8 cellular contexts compared by ENCODE assay signal in the genomic region with DNA sequence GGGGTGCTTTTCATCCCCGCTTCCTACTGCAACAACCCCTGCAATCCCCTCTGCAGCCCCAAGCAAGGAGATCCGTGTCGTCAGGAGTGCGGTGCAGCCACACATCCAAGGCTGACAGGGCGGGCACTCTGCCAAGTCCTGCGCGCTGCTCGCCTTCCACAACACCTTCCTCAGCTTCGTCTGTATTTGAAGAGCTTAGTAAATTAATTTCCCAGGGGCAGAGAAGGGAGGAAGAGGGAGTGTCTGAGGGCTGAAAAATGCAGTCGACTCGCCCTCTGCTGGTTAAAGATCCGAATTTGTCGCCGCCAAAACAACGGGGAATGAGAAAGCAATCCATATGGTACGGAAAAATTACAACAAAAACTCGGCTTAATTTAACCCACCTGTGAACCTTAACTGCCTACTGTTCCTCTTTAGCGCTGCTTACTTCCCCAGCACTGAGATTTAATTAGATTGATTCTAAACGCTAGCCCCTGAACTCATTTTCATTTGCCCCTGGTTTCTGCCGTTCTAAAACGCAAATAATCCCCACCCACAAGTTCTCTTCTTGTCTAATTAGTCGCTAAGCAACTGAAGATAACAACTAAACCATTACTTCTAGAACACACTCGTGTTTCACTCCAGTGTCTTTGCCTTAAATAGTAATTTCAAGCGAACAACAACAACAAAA. TPM values are rescaled to one million over a fixed set of nuclear protein-coding genes. Genes with fewer than 3 reads are reported as not detected.
DNase-seq lines count a peak whose midpoint lies in the region; ATAC-seq and TF ChIP-seq lines count a peak whose summit lies in the region.

No MANE protein-coding gene starts in this region.

- H3K9me3 Mint-ChIP-seq in neural crest cell: no peaks in the 10 kb centered on the region
- peaks cover 0 to 6% (median 3%) of the 10 kb centered on the region in 8 donors for H3K9me3 Mint-ChIP-seq in CD4-positive, alpha-beta memory T cell

- H3K36me3 Mint-ChIP-seq in neural crest cell (ENCODE audit: low read depth): no peaks in the 10 kb centered on the region
- no peaks in the 10 kb centered on the region for H3K36me3 Mint-ChIP-seq in CD4-positive, alpha-beta memory T cell

- no peaks in the 10 kb centered on the region for H3K9me3 ChIP-seq in HUES48 (ENCODE audit: control insufficient read depth, insufficient read depth, low read length)
- no peaks in the 10 kb centered on the region for H3K9me3 ChIP-seq in CD4-positive, alpha-beta memory T cell (ENCODE audit: control insufficient read depth in 1 of 2, low read length in 2 of 2)

- ATAC-seq in GM19328 (IDR thresholded peaks at IDR 0.05; ENCODE audit: unreplicated experiment): no peak

- TF ChIP-seq CTCF in epithelial cell of proximal tubule (conservative IDR thresholded peaks at IDR 0.05; ENCODE audit: low read depth, low read length): peak; percentile 64
- TF ChIP-seq CTCF in neural crest cell (conservative IDR thresholded peaks at IDR 0.05): peak; percentile 90

- 0 out of 2 replicates have a peak, but pooled peaks cover 2% of the 10 kb centered on the region for H3K27me3 ChIP-seq in HUES48 (ENCODE audit: control insufficient read depth, insufficient read depth, low read length)
- no peaks in the 10 kb centered on the region for H3K27me3 ChIP-seq in CD4-positive, alpha-beta memory T cell (ENCODE audit: insufficient read depth, low read length)

- DNase-seq in NCI-H774 (lab: John Stamatoyannopoulos, UW): peak; percentile 88
- peak; percentile 26 for DNase-seq in epithelial cell of proximal tubule (ENCODE audit: low read depth)
- peak; percentile 61 for DNase-seq in neural crest cell (ENCODE audit: low read depth, low spot score)
- no peak for DNase-seq in ureter (ENCODE audit: low spot score)
- DNase-seq in CD4-positive, alpha-beta memory T cell: no peak
- DNase-seq in T1000 (lab: John Stamatoyannopoulos, UW): no peak

- POLR2A ChIA-PET in CD4-positive, alpha-beta memory T cell (lab: Charles Lee; ENCODE audit: partially characterized antibody): no interaction called here

- H3K4me3 ChIP-seq in HUES48 (ENCODE audit: low read depth, low read length): peak overlapping the region; percentile 71
- peak overlapping the region; percentile 61 for H3K4me3 ChIP-seq in epithelial cell of proximal tubule (ENCODE audit: low read depth, low read length)
- H3K4me3 ChIP-seq in CD4-positive, alpha-beta memory T cell (ENCODE audit: low read length in 2 of 2): no peak overlapping the region

- no peak overlapping the region for H3K4me3 Mint-ChIP-seq in neural crest cell
- H3K4me3 Mint-ChIP-seq in CD4-positive, alpha-beta memory T cell: no peak overlapping the region

- H3K9ac ChIP-seq in HUES48 (ENCODE audit: low read depth, low read length): peak overlapping the region; percentile 97

- H3K4me1 Mint-ChIP-seq in neural crest cell: no peaks in the 10 kb centered on the region
- no peaks in the 10 kb centered on the region for H3K4me1 Mint-ChIP-seq in CD4-positive, alpha-beta memory T cell

- H3K27me3 Mint-ChIP-seq in neural crest cell (ENCODE audit: low read depth): peaks cover 25% of the 10 kb centered on the region
- peaks cover 4 to 5% of the 10 kb centered on the region in 2 donors for H3K27me3 Mint-ChIP-seq in CD4-positive, alpha-beta memory T cell

- H3K4me1 ChIP-seq in HUES48 (ENCODE audit: control insufficient read depth, insufficient read depth, low read length): peaks cover 21% of the 10 kb centered on the region
- H3K4me1 ChIP-seq in CD4-positive, alpha-beta memory T cell (ENCODE audit: insufficient read depth, low read length): peaks cover 14% of the 10 kb centered on the region

- CTCF ChIA-PET in CD4-positive, alpha-beta memory T cell (lab: Charles Lee; ENCODE audit: partially characterized antibody): no interaction called here

- H3K27ac Mint-ChIP-seq in neural crest cell (ENCODE audit: unreplicated experiment): no peak overlapping the region
- H3K27ac Mint-ChIP-seq in CD4-positive, alpha-beta memory T cell: no peak overlapping the region

- intact Hi-C loops in CD4-positive, alpha-beta memory T cell (cut with micrococcal nuclease): loop anchor here (5.0 kb wide), 1 partner anchor 678 kb away; the partner anchor contains the start of gene SLC4A9

- H3K27ac ChIP-seq in HUES48 (ENCODE audit: low read depth, low read length): peak overlapping the region; percentile 83
- no peak overlapping the region for H3K27ac ChIP-seq in CD4-positive, alpha-beta memory T cell (ENCODE audit: low read depth, low read length)

- no peaks in the 10 kb centered on the region for H3K36me3 ChIP-seq in HUES48 (ENCODE audit: control insufficient read depth, insufficient read depth, low read length)
- no peaks in the 10 kb centered on the region for H3K36me3 ChIP-seq in CD4-positive, alpha-beta memory T cell (ENCODE audit: insufficient read depth, low read length)

RNA-seq across cellular contexts. Expression of gene PCDHB1, which starts 10.9 kb away (rescaled TPM):
- total RNA-seq in epithelial cell of proximal tubule: not detected in 2 replicates
- total RNA-seq in neural crest cell: 0.14 and 0.23 TPM in 2 replicates
- 0.13 TPM for total RNA-seq in ureter
- total RNA-seq in CD4-positive, alpha-beta memory T cell: not detected
- not detected for polyA plus RNA-seq in CD4-positive, alpha-beta memory T cell

RNA-seq across cellular contexts. Expression of gene PCDHB2, which starts 54.2 kb away (rescaled TPM):
- total RNA-seq in epithelial cell of proximal tubule (under 0.01 and 0.17 TPM in 2 replicates), neural crest cell (52.6 and 57.8 TPM in 2 replicates), ureter (1.8 TPM)
- 1 to 10 TPM in 1 of 2 experiments, under 1 TPM in 1; 0.28 to 1.3 TPM for total RNA-seq in CD4-positive, alpha-beta memory T cell
- under 1 TPM in 1 of 2 donors, not detected in 1; 0.08 TPM for polyA plus RNA-seq in CD4-positive, alpha-beta memory T cell

Comparison
In these comparisons a context has a peak if more than half of its experiments do, and no peak if none do; other contexts are left out.
1. H3K4me3 ChIP-seq: peak in HUES48 (single experiment) and epithelial cell of proximal tubule (single experiment); none in CD4-positive, alpha-beta memory T cell (0 of 2).
2. DNase-seq: peak in NCI-H774 (single experiment), epithelial cell of proximal tubule (single experiment) and neural crest cell (single experiment); none in ureter (single experiment), CD4-positive, alpha-beta memory T cell (0 of 5) and T1000 (single experiment).
3. RNA of gene PCDHB2, which starts 54.2 kb away (total RNA-seq): 52.6 to 57.8 TPM in neural crest cell; 1.8 TPM in ureter (single experiment), 0.28 to 1.3 TPM in CD4-positive, alpha-beta memory T cell and under 0.01 to 0.17 TPM in epithelial cell of proximal tubule; every median in the first group is over 10 times any median in the second.